ENCODE assay signal across 21 cellular contexts in the genomic region with DNA sequence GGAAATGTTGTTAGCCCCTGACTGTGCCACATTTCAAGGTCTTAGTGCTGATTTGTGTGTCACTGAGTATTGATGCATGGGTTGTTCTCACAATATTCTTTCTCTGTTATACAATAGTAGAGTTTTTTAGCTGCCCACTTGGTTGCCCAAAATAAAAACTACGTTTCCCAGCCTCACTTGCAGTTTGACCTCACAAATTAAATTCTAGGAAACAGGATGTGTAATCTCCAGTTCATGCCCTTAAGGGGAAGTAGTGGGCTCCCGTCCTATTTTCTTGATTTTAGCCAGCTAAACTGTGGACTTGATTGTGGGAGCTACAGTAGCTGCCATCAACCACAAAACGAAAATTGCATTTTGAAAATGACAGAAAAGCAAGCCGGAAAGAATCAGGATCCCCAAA. TPM values are rescaled to one million over a fixed set of nuclear protein-coding genes. Genes with fewer than 3 reads are reported as not detected.
DNase-seq lines count a peak whose midpoint lies in the region; ATAC-seq and TF ChIP-seq lines count a peak whose summit lies in the region.
"Had no signal": no experiment of that assay in that cellular context is flagged by ENCODE, and none has a peak within 500 bp of the region (broad histone marks: within the 10 kb centered on the region; RNA-seq: fewer than 3 reads in every experiment).

No MANE protein-coding gene starts in this region.

- TF ChIP-seq CTCF in BE2C (IDR thresholded peaks at IDR 0.05; ENCODE audit: low read depth, low read length) (peak; percentile 2; the same call in 1 of the 2 replicates), OCI-LY3 (IDR thresholded peaks at IDR 0.05; ENCODE audit: low read depth, low read length) (no peak), thyroid gland (IDR thresholded peaks at IDR 0.05) (no peak)

- peak overlapping the region; percentile 68; the same call in 1 of the 2 replicates for H2AFZ ChIP-seq in OCI-LY3 (ENCODE audit: low read depth, low read length)

- no peaks in the 10 kb centered on the region for H3K4me1 ChIP-seq in BE2C
- H3K4me1 ChIP-seq in OCI-LY3 (ENCODE audit: low read length): no peaks in the 10 kb centered on the region
- no peaks in the 10 kb centered on the region for H3K4me1 ChIP-seq in thyroid gland
- H3K4me1 ChIP-seq: prostate gland had no signal

- TF ChIP-seq POLR2A in thyroid gland (IDR thresholded peaks at IDR 0.05): no peak

- H3K4me3 ChIP-seq in BE2C (ENCODE audit: low read depth, low read length) (no peak overlapping the region), OCI-LY3 (ENCODE audit: low read length) (peak overlapping the region; percentile 12), thyroid gland (replicated peaks in 1 of 3) (no peak overlapping the region)
- H3K4me3 ChIP-seq: prostate gland had no signal

- no peaks in the 10 kb centered on the region for H4K20me1 ChIP-seq in OCI-LY3 (ENCODE audit: insufficient read depth, low read length)

- H3K27ac ChIP-seq in OCI-LY3 (ENCODE audit: low read length): no peak overlapping the region
- no peak overlapping the region for H3K27ac ChIP-seq in thyroid gland
- H3K27ac ChIP-seq: KMS-11, prostate gland, VCaP had no signal

- no peak for ATAC-seq in GM18873 (IDR thresholded peaks at IDR 0.05; ENCODE audit: low FRiP score, unreplicated experiment)
- ATAC-seq: Panc1 had no signal

- intact Hi-C loops in thyroid gland (cut with DNase I): no loop called here
- intact Hi-C loops in cardiac septum (cut with DNase I): no loop called here

- no peaks in the 10 kb centered on the region for H3K36me3 ChIP-seq in BE2C
- H3K36me3 ChIP-seq in OCI-LY3 (replicated peaks; ENCODE audit: low read depth, low read length): no peaks in the 10 kb centered on the region
- H3K36me3 ChIP-seq in thyroid gland: no peaks in the 10 kb centered on the region
- H3K36me3 ChIP-seq: prostate gland had no signal

- no peaks in the 10 kb centered on the region for H3K79me2 ChIP-seq in OCI-LY3 (ENCODE audit: low read length)

- no peaks in the 10 kb centered on the region for H3K9me3 ChIP-seq in BE2C
- H3K9me3 ChIP-seq in OCI-LY3 (ENCODE audit: insufficient read depth, low read length): no peaks in the 10 kb centered on the region
- no peaks in the 10 kb centered on the region for H3K9me3 ChIP-seq in thyroid gland
- H3K9me3 ChIP-seq: prostate gland had no signal

- peak overlapping the region; percentile 25 for H3K4me2 ChIP-seq in OCI-LY3 (ENCODE audit: low read length)
- H3K4me2 ChIP-seq: KMS-11 had no signal

- 70 to 81% methylated on average over 4 of the region's 4 CpGs for WGBS in thyroid gland, 2 donors

- no peaks in the 10 kb centered on the region for H3K27me3 ChIP-seq in BE2C
- no peaks in the 10 kb centered on the region for H3K27me3 ChIP-seq in OCI-LY3 (ENCODE audit: low read depth, low read length)
- H3K27me3 ChIP-seq in thyroid gland: no peaks in the 10 kb centered on the region

- no peak overlapping the region for H3K9ac ChIP-seq in OCI-LY3 (ENCODE audit: low read length)
- H3K9ac ChIP-seq: KMS-11 had no signal

- DNase-seq in BE2C (no peak), HT1080 (ENCODE audit: low read depth) (peak; percentile 5), dermis blood vessel endothelial cell (peak; percentile 32), thyroid gland (no peak), cardiac septum (ENCODE audit: low spot score) (no peak)
- DNase-seq in stimulated activated CD4-positive, alpha-beta T cell treated with anti-CD3 and anti-CD28 coated beads, Interleukin-2, amount 100 ng/mL, for 24 hours: no peak
- DNase-seq: activated CD4-positive, alpha-beta T cell treated with anti-CD3 and anti-CD28 coated beads, Interleukin-2, amount 50 U/mL, for 48 hours; activated naive CD4-positive, alpha-beta T cell treated with Interleukin-2 at 50 U/mL for 16 hours; CD4-positive, alpha-beta T cell; central memory CD4-positive, alpha-beta T cell; NCI-H1417; NCI-H526; stimulated activated CD4-positive, alpha-beta T cell treated with anti-CD3 and anti-CD28 coated beads, Interleukin-4, amount 100 ng/mL, for 24 hours; SW 1271 had no signal

RNA-seq across cellular contexts. Expression of a gene that starts 27.3 kb away (rescaled TPM):
- 19.8 TPM for polyA plus RNA-seq in BE2C (2012; ENCODE audit: insufficient read depth, insufficient read length, low read depth)
- total RNA-seq in HT1080 (2014; rRNA removed; shearing (Covaris generic)): 130 and 139 TPM in 2 replicates
- polyA plus RNA-seq in HT1080 (2015; cell fraction: cytosol; rRNA removed): 105 and 133 TPM in 2 replicates
- polyA plus RNA-seq in HT1080 (2015; cell fraction: nucleus; rRNA removed): 540 and 641 TPM in 2 replicates
- total RNA-seq in dermis blood vessel endothelial cell (586 and 802 TPM in 2 replicates), thyroid gland (100 to 1,000 TPM; 150 to 213 (median 174) TPM), cardiac septum (104 TPM)
- total RNA-seq: CD4-positive, alpha-beta T cell had no signal

RNA-seq across cellular contexts. Expression of a gene that starts 42.9 kb away (rescaled TPM):
- not detected for polyA plus RNA-seq in BE2C (2012; ENCODE audit: insufficient read depth, insufficient read length, low read depth)
- total RNA-seq in HT1080 (2014; rRNA removed; shearing (Covaris generic)): not detected in 2 replicates
- not detected in 2 replicates for polyA plus RNA-seq in HT1080 (2015; cell fraction: cytosol; rRNA removed)
- not detected in 2 replicates for polyA plus RNA-seq in HT1080 (2015; cell fraction: nucleus; rRNA removed)
- total RNA-seq in dermis blood vessel endothelial cell (under 0.01 TPM in 1 of 2 replicates, not detected in the other), thyroid gland (1 to 10 TPM in 1 of 4 donors, not detected in 3; 1.3 TPM), cardiac septum (not detected)
- total RNA-seq: CD4-positive, alpha-beta T cell had no signal
- polyA plus RNA-seq: esophagus had no signal

Comparison
In these comparisons a context has a peak if more than half of its experiments do, and no peak if none do; other contexts are left out.
1. DNase-seq: peak in HT1080 (single experiment) and dermis blood vessel endothelial cell (single experiment); none in BE2C (single experiment), thyroid gland (0 of 2), cardiac septum (single experiment) and stimulated activated CD4-positive, alpha-beta T cell treated with anti-CD3 and anti-CD28 coated beads, Interleukin-2, amount 100 ng/mL, for 24 hours (0 of 2).